15 cellular contexts compared by ENCODE assay signal in the genomic region with DNA sequence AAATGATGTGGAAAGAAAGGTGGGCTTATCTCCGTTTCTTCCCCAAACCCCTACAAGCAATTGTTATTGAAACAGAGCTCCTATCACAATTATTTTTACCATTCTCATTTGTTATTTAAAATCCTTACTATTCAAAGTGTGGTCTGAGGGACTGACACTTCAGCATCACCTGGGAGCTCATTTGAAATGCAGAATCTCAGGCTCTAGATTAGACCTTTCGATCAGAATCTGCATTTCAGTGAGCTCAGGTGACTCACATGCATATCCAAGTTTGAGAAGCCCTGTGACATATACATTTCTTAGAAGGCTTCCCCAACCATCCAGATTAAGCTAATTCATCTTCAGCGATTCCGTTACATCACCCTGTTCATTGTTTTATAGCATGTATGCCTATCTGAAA.
A peak's percentile ranks its signal among the peaks of the same experiment; 100 is the strongest.
DNase-seq lines count a peak whose midpoint lies in the region; ATAC-seq and TF ChIP-seq lines count a peak whose summit lies in the region.
"Had no signal": no experiment of that assay in that cellular context is flagged by ENCODE, and none has a peak within 500 bp of the region (broad histone marks: within the 10 kb centered on the region; RNA-seq: fewer than 3 reads in every experiment).

No MANE protein-coding gene starts in this region.

- peaks cover 32% of the 10 kb centered on the region for H3K4me1 ChIP-seq in HUES48 (ENCODE audit: control insufficient read depth, insufficient read depth, low read length)

- no peaks in the 10 kb centered on the region for H3K27me3 ChIP-seq in HUES48 (ENCODE audit: control insufficient read depth, insufficient read depth, low read length)

- H3K27ac ChIP-seq in HUES48 (ENCODE audit: low read depth, low read length): peak overlapping the region; percentile 40
- H3K27ac ChIP-seq: GM23248 had no signal

- peaks cover 5% of the 10 kb centered on the region; the same call in 1 of the 2 replicates for H3K9me3 Mint-ChIP-seq in WTC11

- H3K36me3 Mint-ChIP-seq in WTC11: no peaks in the 10 kb centered on the region; the same call in 1 of the 2 replicates
- H3K36me3 Mint-ChIP-seq: CD4-positive, alpha-beta memory T cell had no signal

- ATAC-seq in WTC11 (peak; percentile 68), HG03045 (IDR thresholded peaks at IDR 0.05; ENCODE audit: unreplicated experiment) (no peak), GM21737 (IDR thresholded peaks at IDR 0.05; ENCODE audit: unreplicated experiment) (no peak)

- CTCF ChIA-PET in WTC11 (lab: Charles Lee): interaction anchor here (1.1 kb wide), 1 partner anchor 42 kb away, joined by 3 read pairs; no protein-coding TSS in a partner anchor

- TF ChIP-seq CTCF in WTC11 (IDR thresholded peaks at IDR 0.05): no peak

- no peaks in the 10 kb centered on the region for H3K27me3 Mint-ChIP-seq in WTC11 (ENCODE audit: low read depth)
- H3K27me3 Mint-ChIP-seq: CD4-positive, alpha-beta memory T cell had no signal

- no peaks in the 10 kb centered on the region for H3K36me3 ChIP-seq in HUES48 (ENCODE audit: control insufficient read depth, insufficient read depth, low read length)

- H3K27ac Mint-ChIP-seq in WTC11: no peak overlapping the region
- H3K27ac Mint-ChIP-seq: CD4-positive, alpha-beta memory T cell had no signal

- POLR2A ChIA-PET in WTC11 (lab: Charles Lee): no interaction called here

- no peak overlapping the region for H3K4me3 Mint-ChIP-seq in WTC11
- H3K4me3 Mint-ChIP-seq: CD4-positive, alpha-beta memory T cell had no signal

- H3K4me3 ChIP-seq in HUES48 (ENCODE audit: low read depth, low read length): no peak overlapping the region
- H3K4me3 ChIP-seq: GM23248 had no signal

- H3K4me1 Mint-ChIP-seq in WTC11: peaks cover 24% of the 10 kb centered on the region
- H3K4me1 Mint-ChIP-seq: CD4-positive, alpha-beta memory T cell had no signal

- no peak overlapping the region for H3K9ac ChIP-seq in HUES48 (ENCODE audit: low read depth, low read length)
- H3K9ac ChIP-seq: GM23248 had no signal

- no peaks in the 10 kb centered on the region for H3K9me3 ChIP-seq in HUES48 (ENCODE audit: control insufficient read depth, insufficient read depth, low read length)

- no peak for DNase-seq in WTC11 (ENCODE audit: low spot score)
- DNase-seq in iPS DF 19.7 (ENCODE audit: low read depth, low spot score): peak; percentile 30
- DNase-seq in HUDEP-2 (lab: John Stamatoyannopoulos, UW; ENCODE audit: unreplicated experiment in 76 of 76): no peak
- DNase-seq: C1 segment of cervical spinal cord; Calu3; CD4-positive, alpha-beta memory T cell; COR-L47; DMS53; DMS79 treated with DMSO at 0.1 percent for 48 hours; GF-D8; GM23248; HCEC 1CT had no signal

TF ChIP-seq in WTC11, 78 proteins besides CTCF, POLR2A, EP300 and RAD21:
- TF ChIP-seq ZNF121 (CRISPR knock-in tag; IDR thresholded peaks at IDR 0.05) (no peak), SP1 (CRISPR knock-in tag; conservative IDR thresholded peaks at IDR 0.05) (no peak), TP53 (CRISPR knock-in tag; IDR thresholded peaks at IDR 0.05) (no peak), JUN (CRISPR knock-in tag; IDR thresholded peaks at IDR 0.05) (no peak), GTF2I (CRISPR knock-in tag; conservative IDR thresholded peaks at IDR 0.05) (no peak), PRRX2 (CRISPR knock-in tag; IDR thresholded peaks at IDR 0.05) (no peak), TCF7 (CRISPR knock-in tag; IDR thresholded peaks at IDR 0.05; ENCODE audit: low read depth) (no peak), ZNF423 (CRISPR knock-in tag; IDR thresholded peaks at IDR 0.05) (no peak), MYBL2 (CRISPR knock-in tag; IDR thresholded peaks at IDR 0.05) (no peak), NFYB (CRISPR knock-in tag; conservative IDR thresholded peaks at IDR 0.05; ENCODE audit: low read depth) (no peak), NR2C2 (CRISPR knock-in tag; IDR thresholded peaks at IDR 0.05) (no peak), RELA (CRISPR knock-in tag; IDR thresholded peaks at IDR 0.05; ENCODE audit: borderline replicate concordance) (no peak), EMX1 (CRISPR knock-in tag; IDR thresholded peaks at IDR 0.05) (no peak), ZBTB21 (CRISPR knock-in tag; IDR thresholded peaks at IDR 0.05; ENCODE audit: borderline replicate concordance) (no peak)
- TF ChIP-seq, protein P1, sequence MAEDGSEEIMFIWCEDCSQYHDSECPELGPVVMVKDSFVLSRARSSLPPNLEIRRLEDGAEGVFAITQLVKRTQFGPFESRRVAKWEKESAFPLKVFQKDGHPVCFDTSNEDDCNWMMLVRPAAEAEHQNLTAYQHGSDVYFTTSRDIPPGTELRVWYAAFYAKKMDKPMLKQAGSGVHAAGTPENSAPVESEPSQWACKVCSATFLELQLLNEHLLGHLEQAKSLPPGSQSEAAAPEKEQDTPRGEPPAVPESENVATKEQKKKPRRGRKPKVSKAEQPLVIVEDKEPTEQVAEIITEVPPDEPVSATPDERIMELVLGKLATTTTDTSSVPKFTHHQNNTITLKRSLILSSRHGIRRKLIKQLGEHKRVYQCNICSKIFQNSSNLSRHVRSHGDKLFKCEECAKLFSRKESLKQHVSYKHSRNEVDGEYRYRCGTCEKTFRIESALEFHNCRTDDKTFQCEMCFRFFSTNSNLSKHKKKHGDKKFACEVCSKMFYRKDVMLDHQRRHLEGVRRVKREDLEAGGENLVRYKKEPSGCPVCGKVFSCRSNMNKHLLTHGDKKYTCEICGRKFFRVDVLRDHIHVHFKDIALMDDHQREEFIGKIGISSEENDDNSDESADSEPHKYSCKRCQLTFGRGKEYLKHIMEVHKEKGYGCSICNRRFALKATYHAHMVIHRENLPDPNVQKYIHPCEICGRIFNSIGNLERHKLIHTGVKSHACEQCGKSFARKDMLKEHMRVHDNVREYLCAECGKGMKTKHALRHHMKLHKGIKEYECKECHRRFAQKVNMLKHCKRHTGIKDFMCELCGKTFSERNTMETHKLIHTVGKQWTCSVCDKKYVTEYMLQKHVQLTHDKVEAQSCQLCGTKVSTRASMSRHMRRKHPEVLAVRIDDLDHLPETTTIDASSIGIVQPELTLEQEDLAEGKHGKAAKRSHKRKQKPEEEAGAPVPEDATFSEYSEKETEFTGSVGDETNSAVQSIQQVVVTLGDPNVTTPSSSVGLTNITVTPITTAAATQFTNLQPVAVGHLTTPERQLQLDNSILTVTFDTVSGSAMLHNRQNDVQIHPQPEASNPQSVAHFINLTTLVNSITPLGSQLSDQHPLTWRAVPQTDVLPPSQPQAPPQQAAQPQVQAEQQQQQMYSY (CRISPR knock-in tag; IDR thresholded peaks at IDR 0.05): no peak
- TF ChIP-seq, protein P2, sequence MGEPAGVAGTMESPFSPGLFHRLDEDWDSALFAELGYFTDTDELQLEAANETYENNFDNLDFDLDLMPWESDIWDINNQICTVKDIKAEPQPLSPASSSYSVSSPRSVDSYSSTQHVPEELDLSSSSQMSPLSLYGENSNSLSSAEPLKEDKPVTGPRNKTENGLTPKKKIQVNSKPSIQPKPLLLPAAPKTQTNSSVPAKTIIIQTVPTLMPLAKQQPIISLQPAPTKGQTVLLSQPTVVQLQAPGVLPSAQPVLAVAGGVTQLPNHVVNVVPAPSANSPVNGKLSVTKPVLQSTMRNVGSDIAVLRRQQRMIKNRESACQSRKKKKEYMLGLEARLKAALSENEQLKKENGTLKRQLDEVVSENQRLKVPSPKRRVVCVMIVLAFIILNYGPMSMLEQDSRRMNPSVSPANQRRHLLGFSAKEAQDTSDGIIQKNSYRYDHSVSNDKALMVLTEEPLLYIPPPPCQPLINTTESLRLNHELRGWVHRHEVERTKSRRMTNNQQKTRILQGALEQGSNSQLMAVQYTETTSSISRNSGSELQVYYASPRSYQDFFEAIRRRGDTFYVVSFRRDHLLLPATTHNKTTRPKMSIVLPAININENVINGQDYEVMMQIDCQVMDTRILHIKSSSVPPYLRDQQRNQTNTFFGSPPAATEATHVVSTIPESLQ (CRISPR knock-in tag; IDR thresholded peaks at IDR 0.05): no peak
- TF ChIP-seq, protein P3, sequence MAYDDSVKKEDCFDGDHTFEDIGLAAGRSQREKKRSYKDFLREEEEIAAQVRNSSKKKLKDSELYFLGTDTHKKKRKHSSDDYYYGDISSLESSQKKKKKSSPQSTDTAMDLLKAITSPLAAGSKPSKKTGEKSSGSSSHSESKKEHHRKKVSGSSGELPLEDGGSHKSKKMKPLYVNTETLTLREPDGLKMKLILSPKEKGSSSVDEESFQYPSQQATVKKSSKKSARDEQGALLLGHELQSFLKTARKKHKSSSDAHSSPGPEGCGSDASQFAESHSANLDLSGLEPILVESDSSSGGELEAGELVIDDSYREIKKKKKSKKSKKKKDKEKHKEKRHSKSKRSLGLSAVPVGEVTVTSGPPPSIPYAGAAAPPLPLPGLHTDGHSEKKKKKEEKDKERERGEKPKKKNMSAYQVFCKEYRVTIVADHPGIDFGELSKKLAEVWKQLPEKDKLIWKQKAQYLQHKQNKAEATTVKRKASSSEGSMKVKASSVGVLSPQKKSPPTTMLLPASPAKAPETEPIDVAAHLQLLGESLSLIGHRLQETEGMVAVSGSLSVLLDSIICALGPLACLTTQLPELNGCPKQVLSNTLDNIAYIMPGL (CRISPR knock-in tag; IDR thresholded peaks at IDR 0.05): no peak
